ENCODE assay signal across 17 cellular contexts in genomic region chr12:124736115-124737039, GRCh38.
DNase-seq lines count a peak whose midpoint lies in the region; ATAC-seq and TF ChIP-seq lines count a peak whose summit lies in the region.
"Had no signal": no experiment of that assay in that cellular context is flagged by ENCODE, and none has a peak within 500 bp of the region (broad histone marks: within the 10 kb centered on the region; RNA-seq: fewer than 3 reads in every experiment).

No MANE protein-coding gene starts in this region.

- H3K36me3 ChIP-seq in BLaER1 (no peaks in the 10 kb centered on the region), lower lobe of right lung (no peaks in the 10 kb centered on the region)
- H3K36me3 ChIP-seq: right lobe of liver had no signal

- H3K4me1 ChIP-seq in BLaER1, result peaks cover 73% of the 10 kb centered on the region
- H3K4me1 ChIP-seq in lower lobe of right lung, result peaks cover 27% of the 10 kb centered on the region

- H3K27ac Mint-ChIP-seq in activated T-helper 1 cell treated with anti-CD3 and anti-CD28 coated beads, Interleukin-12 subunit alpha, Interleukin-12 subunit beta, Interleukin-2, Interleukin-4 antibody, amounts not matched to agents 30 ng/mL and 10 ng/mL and 1 ng/mL, durations not matched to agents 14 hours and 24 hours and 36 hours, result peak overlapping the region; percentile 83

- no peak overlapping the region for H3K4me3 Mint-ChIP-seq in activated T-helper 1 cell treated with anti-CD3 and anti-CD28 coated beads, Interleukin-12 subunit alpha, Interleukin-12 subunit beta, Interleukin-2, Interleukin-4 antibody, amounts not matched to agents 30 ng/mL and 10 ng/mL and 1 ng/mL, durations not matched to agents 14 hours and 24 hours and 36 hours
- H3K4me3 Mint-ChIP-seq: IgD-negative memory B cell had no signal

- peaks cover 15% of the 10 kb centered on the region for H3K4me1 Mint-ChIP-seq in activated T-helper 1 cell treated with anti-CD3 and anti-CD28 coated beads, Interleukin-12 subunit alpha, Interleukin-12 subunit beta, Interleukin-2, Interleukin-4 antibody, amounts not matched to agents 30 ng/mL and 10 ng/mL and 1 ng/mL, durations not matched to agents 14 hours and 24 hours and 36 hours (ENCODE audit: low read depth)
- H3K4me1 Mint-ChIP-seq: IgD-negative memory B cell had no signal

- no peaks in the 10 kb centered on the region for H4K20me1 ChIP-seq in BLaER1

- intact Hi-C loops in activated T-helper 1 cell treated with anti-CD3 and anti-CD28 coated beads, Interleukin-12 subunit alpha, Interleukin-12 subunit beta, Interleukin-2, Interleukin-4 antibody, amounts not matched to agents 30 ng/mL and 10 ng/mL and 1 ng/mL, durations not matched to agents 14 hours and 24 hours and 36 hours (cut with micrococcal nuclease), result loop anchor here (2.0 kb wide), 1 partner anchor 24 kb away; no protein-coding TSS in a partner anchor
- intact Hi-C loops in lower lobe of right lung (cut with DNase I), result no loop called here

- no peak overlapping the region for H3K9ac ChIP-seq in BLaER1

- peak overlapping the region; percentile 40; the same call in 1 of the 2 replicates for H3K4me2 ChIP-seq in BLaER1

- H3K27me3 Mint-ChIP-seq in activated T-helper 1 cell treated with anti-CD3 and anti-CD28 coated beads, Interleukin-12 subunit alpha, Interleukin-12 subunit beta, Interleukin-2, Interleukin-4 antibody, amounts not matched to agents 30 ng/mL and 10 ng/mL and 1 ng/mL, durations not matched to agents 14 hours and 24 hours and 36 hours (ENCODE audit: insufficient read depth), result peaks cover 13% of the 10 kb centered on the region

- H3K4me3 ChIP-seq in BLaER1, result no peak overlapping the region
- no peak overlapping the region for H3K4me3 ChIP-seq in HL-60 (replicated peaks; ENCODE audit: insufficient read depth, low read length)
- H3K4me3 ChIP-seq in lower lobe of right lung, result no peak overlapping the region
- H3K4me3 ChIP-seq: right lobe of liver had no signal

- H3K9me3 ChIP-seq in BLaER1 (peaks cover 7% of the 10 kb centered on the region), lower lobe of right lung (no peaks in the 10 kb centered on the region)
- H3K9me3 ChIP-seq: right lobe of liver had no signal

- H3K9me3 Mint-ChIP-seq in activated T-helper 1 cell treated with anti-CD3 and anti-CD28 coated beads, Interleukin-12 subunit alpha, Interleukin-12 subunit beta, Interleukin-2, Interleukin-4 antibody, amounts not matched to agents 30 ng/mL and 10 ng/mL and 1 ng/mL, durations not matched to agents 14 hours and 24 hours and 36 hours, result no peaks in the 10 kb centered on the region
- H3K9me3 Mint-ChIP-seq: CD4-positive, alpha-beta memory T cell had no signal

- TF ChIP-seq CTCF in HL-60 (IDR thresholded peaks at IDR 0.05; ENCODE audit: insufficient read depth, low read length) (no peak), lower lobe of right lung (IDR thresholded peaks at IDR 0.05) (no peak), GM13976 (IDR thresholded peaks at IDR 0.05; ENCODE audit: borderline replicate concordance, control extremely low read depth, extremely low read depth, insufficient read depth, missing control alignments) (no peak)

- H3K27me3 ChIP-seq in BLaER1 (no peaks in the 10 kb centered on the region), HL-60 (ENCODE audit: insufficient read depth, poor library complexity, severe bottlenecking) (no peaks in the 10 kb centered on the region), lower lobe of right lung (ENCODE audit: low read depth) (no peaks in the 10 kb centered on the region)
- H3K27me3 ChIP-seq: right lobe of liver had no signal

- in situ Hi-C loops in GM13976 (cut with MboI; ENCODE audit: low sequenced_read_pairs, unreplicated experiment), result no loop called here

- H3K27ac ChIP-seq in BLaER1, result no peak overlapping the region
- peak overlapping the region; percentile 25; the same call in 1 of the 2 replicates for H3K27ac ChIP-seq in HL-60 (replicated peaks)
- H3K27ac ChIP-seq in lower lobe of right lung, result peak overlapping the region; percentile 7
- H3K27ac ChIP-seq: right lobe of liver had no signal

- H3K36me3 Mint-ChIP-seq in activated T-helper 1 cell treated with anti-CD3 and anti-CD28 coated beads, Interleukin-12 subunit alpha, Interleukin-12 subunit beta, Interleukin-2, Interleukin-4 antibody, amounts not matched to agents 30 ng/mL and 10 ng/mL and 1 ng/mL, durations not matched to agents 14 hours and 24 hours and 36 hours (ENCODE audit: low read depth), result no peaks in the 10 kb centered on the region
- H3K36me3 Mint-ChIP-seq: CD4-positive, alpha-beta memory T cell; IgD-negative memory B cell had no signal

- ATAC-seq in lower lobe of right lung (no peak), HG03108 (IDR thresholded peaks at IDR 0.05; ENCODE audit: unreplicated experiment) (no peak)
- ATAC-seq: esophagus mucosa, right lobe of liver had no signal

- DNase-seq in HL-60 (ENCODE audit: low read depth in 1 of 2, low spot score in 1 of 2), result peak in 1 of 2 experiments; percentile 33
- no peak for DNase-seq in activated T-helper 1 cell treated with anti-CD3 and anti-CD28 coated beads, Interleukin-12 subunit alpha, Interleukin-12 subunit beta, Interleukin-2, Interleukin-4 antibody, amounts not matched to agents 30 ng/mL and 10 ng/mL and 1 ng/mL, durations not matched to agents 14 hours and 24 hours and 36 hours (ENCODE audit: low spot score)
- no peak for DNase-seq in lower lobe of right lung
- no peak for DNase-seq in GM13976 (ENCODE audit: low spot score)
- DNase-seq in NCI-H2171 treated with DMSO at 0.1 percent for 48 hours (lab: John Stamatoyannopoulos, UW), result no peak
- no peak for DNase-seq in stimulated activated naive CD4-positive, alpha-beta T cell treated with Interleukin-2 at 50 U/mL for 16 hours (lab: John Stamatoyannopoulos, UW)
- DNase-seq: CD4-positive, alpha-beta memory T cell; cerebellar nuclear complex; H7; NCI-H2029 treated with DMSO at 0.1 percent for 48 hours; NK-92 treated with Interleukin-12 subunit alpha and Interleukin-12 subunit beta, amount 100 ng/mL, for 24 hours; right lobe of liver; T-helper 9 cell had no signal
